Comparison of ENCODE assay signal across 8 cellular contexts in genomic region chr9:129752915-129753724, GRCh38. TPM values are rescaled to one million over a fixed set of nuclear protein-coding genes. Genes with fewer than 3 reads are reported as not detected.
DNase-seq lines count a peak whose midpoint lies in the region; ATAC-seq and TF ChIP-seq lines count a peak whose summit lies in the region.

Gene PTGES, minus strand, starts transcription at chr9:129753042. Its CDS starts 30 bp downstream, at chr9:129753012.

- no TSS peak for BruUV-seq in Caco-2 (replicated peaks; lab: Mats Ljungman, UMichigan)

- ATAC-seq in lower lobe of right lung: peak; percentile 92 to 94

- H2AFZ ChIP-seq in MM.1S (ENCODE audit: low read length): no peak within 1 kb of the TSS

- no peaks in the 10 kb centered on the region for H3K9me2 ChIP-seq in MM.1S (replicated peaks; ENCODE audit: insufficient read depth, low read length)

- DNase-seq in Caco-2: peak; percentile 81 to 86
- peak; percentile 27 for DNase-seq in MM.1S
- peak; percentile 59 for DNase-seq in activated CD4-positive, alpha-beta T cell treated with anti-CD3 and anti-CD28 coated beads for 48 hours
- DNase-seq in dermis blood vessel endothelial cell: peak; percentile 56
- DNase-seq in lower lobe of right lung: peak; percentile 75
- DNase-seq in stimulated activated CD4-positive, alpha-beta T cell treated with anti-CD3 and anti-CD28 coated beads, TNF-alpha, amount 100 ng/mL, for 48 hours (ENCODE audit: low read depth in 3 of 3): peak in 2 of 3 donors; percentile 15 to 47
- no peak for DNase-seq in GDM1 (lab: John Stamatoyannopoulos, UW)
- DNase-seq in NCI-H1930 (lab: John Stamatoyannopoulos, UW): no peak

- intact Hi-C loops in Caco-2 (cut with micrococcal nuclease; ENCODE audit: unreplicated experiment) (no loop called here), lower lobe of right lung (cut with DNase I) (no loop called here)

- H3K9ac ChIP-seq in MM.1S (ENCODE audit: low read length): no peak within 1 kb of the TSS

- CTCF ChIA-PET in Caco-2 (lab: Charles Lee): interaction anchor here (0.9 to 1.1 kb wide), 3 partner anchors 13 to 58 kb away, joined by 3 to 5 read pairs (median 4); no protein-coding TSS in a partner anchor

- no peaks in the 10 kb centered on the region for H3K27me3 ChIP-seq in Caco-2 (replicated peaks; ENCODE audit: control insufficient read depth, insufficient read depth, low read length)
- H3K27me3 ChIP-seq in MM.1S (replicated peaks; ENCODE audit: insufficient read depth, low read length): peaks cover 85% of the 10 kb centered on the region
- H3K27me3 ChIP-seq in lower lobe of right lung (ENCODE audit: low read depth): peaks cover 7% of the 10 kb centered on the region

- H3K36me3 ChIP-seq in Caco-2 (ENCODE audit: control insufficient read depth, insufficient read depth, low read length): no peaks in the 10 kb centered on the region
- no peaks in the 10 kb centered on the region for H3K36me3 ChIP-seq in MM.1S (replicated peaks; ENCODE audit: insufficient read depth, low read length)
- no peaks in the 10 kb centered on the region for H3K36me3 ChIP-seq in lower lobe of right lung

- no peaks in the 10 kb centered on the region for H3K79me2 ChIP-seq in MM.1S (ENCODE audit: low read length)

- H3K4me1 ChIP-seq in Caco-2: peaks cover 27% of the 10 kb centered on the region
- no peaks in the 10 kb centered on the region for H3K4me1 ChIP-seq in MM.1S (ENCODE audit: low read length)
- peaks cover 29% of the 10 kb centered on the region for H3K4me1 ChIP-seq in lower lobe of right lung

- no peak within 1 kb of the TSS for H3K27ac ChIP-seq in MM.1S (ENCODE audit: low read length)
- H3K27ac ChIP-seq in lower lobe of right lung: no peak within 1 kb of the TSS

- H3K4me1 Mint-ChIP-seq in Caco-2 (ENCODE audit: low read depth, unreplicated experiment): peaks cover 16% of the 10 kb centered on the region

- H3K27ac Mint-ChIP-seq in Caco-2 (ENCODE audit: unreplicated experiment): peak within 1 kb of the TSS; percentile 40

- H3K9me3 ChIP-seq in Caco-2 (no peaks in the 10 kb centered on the region), MM.1S (replicated peaks; ENCODE audit: insufficient read depth, low read length) (no peaks in the 10 kb centered on the region), lower lobe of right lung (no peaks in the 10 kb centered on the region)

- H3K36me3 Mint-ChIP-seq in Caco-2 (ENCODE audit: insufficient read depth, unreplicated experiment): peaks cover 6% of the 10 kb centered on the region

- TF ChIP-seq CTCF in Caco-2 (IDR thresholded peaks at IDR 0.05; ENCODE audit: insufficient read depth in 1 of 2, low read depth in 1 of 2, low read length in 1 of 2, severe bottlenecking in 1 of 2, unreplicated experiment in 1 of 2) (no peak), MM.1S (IDR thresholded peaks at IDR 0.05; ENCODE audit: low read length) (no peak), lower lobe of right lung (IDR thresholded peaks at IDR 0.05) (no peak)

- no peaks in the 10 kb centered on the region for H3K27me3 Mint-ChIP-seq in Caco-2 (ENCODE audit: insufficient read depth, unreplicated experiment)

- POLR2A ChIA-PET in Caco-2 (lab: Charles Lee): no interaction called here

- H3F3A ChIP-seq in MM.1S (ENCODE audit: insufficient read depth, low read length): no peaks in the 10 kb centered on the region

- no peaks in the 10 kb centered on the region for H3K9me3 Mint-ChIP-seq in Caco-2 (ENCODE audit: unreplicated experiment)

- peak within 1 kb of the TSS; percentile 17; the same call in 1 of the 2 replicates for H3K4me3 ChIP-seq in Caco-2 (ENCODE audit: low read depth, low read length)
- no peak within 1 kb of the TSS for H3K4me3 ChIP-seq in MM.1S (ENCODE audit: low read length)
- peak within 1 kb of the TSS; percentile 44 for H3K4me3 ChIP-seq in lower lobe of right lung

- H4K20me1 ChIP-seq in MM.1S (ENCODE audit: insufficient read depth, low read length): no peaks in the 10 kb centered on the region

- peak within 1 kb of the TSS; percentile 71 for H3K4me3 Mint-ChIP-seq in Caco-2 (ENCODE audit: unreplicated experiment)

- peak within 1 kb of the TSS; percentile 28; the same call in 1 of the 2 replicates for H3K4me2 ChIP-seq in MM.1S (ENCODE audit: low read depth, low read length)

RNA-seq across cellular contexts. Expression of gene PTGES, which starts in this region (rescaled TPM):
- total RNA-seq in Caco-2 (2022): 4.0 and 5.6 TPM in 2 replicates
- total RNA-seq in dermis blood vessel endothelial cell: 0.47 and 0.51 TPM in 2 replicates
- 3.9 TPM for total RNA-seq in lower lobe of right lung

Comparison
In these comparisons a context has a peak if more than half of its experiments do, and no peak if none do; other contexts are left out.
1. Peak in DNase-seq in dermis blood vessel endothelial cell; RNA of the gene not detected or under 1 TPM.
2. DNase-seq: peak in Caco-2 (2 of 2), MM.1S (single experiment), activated CD4-positive, alpha-beta T cell treated with anti-CD3 and anti-CD28 coated beads for 48 hours (single experiment), lower lobe of right lung (single experiment) and stimulated activated CD4-positive, alpha-beta T cell treated with anti-CD3 and anti-CD28 coated beads, TNF-alpha, amount 100 ng/mL, for 48 hours (2 of 3); none in GDM1 (single experiment) and NCI-H1930 (0 of 2).